18 cellular contexts compared by ENCODE assay signal in genomic region chr2:169806586-169806985, GRCh38.
"Had no signal": no experiment of that assay in that cellular context is flagged by ENCODE, and none has a peak within 500 bp of the region (broad histone marks: within the 10 kb centered on the region; RNA-seq: fewer than 3 reads in every experiment).

No MANE protein-coding gene starts in this region.

- H3K4me3 Mint-ChIP-seq: activated T-cell treated with anti-CD3 and anti-CD28 coated beads, Interleukin-2, amount 50 U/mL, for 72 hours; naive B cell had no signal

- H3K79me2 ChIP-seq: parathyroid adenoma had no signal

- H3K4me1 ChIP-seq: adrenal gland, foreskin keratinocyte, parathyroid adenoma had no signal

- DNase-seq: activated CD4-positive, alpha-beta T cell treated with anti-CD3 and anti-CD28 coated beads, Interleukin-2, amount 50 U/mL, for 48 hours; activated CD4-positive, CD25-positive, alpha-beta regulatory T cell treated with anti-CD3 and anti-CD28 coated beads, Interleukin-2, amount 50 U/mL, for 72 hours; activated gamma-delta T cell treated with Interleukin-2 at 50 U/mL for 16 hours; activated T-cell treated with anti-CD3 and anti-CD28 coated beads, Interleukin-2, amount 50 U/mL, for 72 hours; adrenal gland; effector CD4-positive, alpha-beta T cell; foreskin keratinocyte; glutamatergic neuron; hypothalamus; left ventricle myocardium inferior; naive B cell; stimulated activated CD4-positive, alpha-beta T cell treated with anti-CD3 and anti-CD28 coated beads, Interleukin-4, amount 100 ng/mL, for 24 hours; stomach had no signal

- ATAC-seq: activated T-cell treated with anti-CD3 and anti-CD28 coated beads, Interleukin-2, amount 50 U/mL, for 72 hours; foreskin keratinocyte had no signal

- H3K4me3 ChIP-seq: adrenal gland, coronary artery, esophagus muscularis mucosa, left ventricle myocardium inferior, skin epidermis, stomach, thoracic aorta had no signal

- H3K9me3 Mint-ChIP-seq: activated T-cell treated with anti-CD3 and anti-CD28 coated beads, Interleukin-2, amount 50 U/mL, for 72 hours; naive B cell had no signal

- H3K27ac ChIP-seq: adrenal gland, coronary artery, esophagus muscularis mucosa, foreskin keratinocyte, left ventricle myocardium inferior, parathyroid adenoma, skin epidermis, stomach had no signal

- H2AFZ ChIP-seq: parathyroid adenoma had no signal

- H3K27me3 Mint-ChIP-seq: naive B cell had no signal

- H3K9ac ChIP-seq: parathyroid adenoma had no signal

- H3K9me3 ChIP-seq: adrenal gland, esophagus muscularis mucosa, left ventricle myocardium inferior, stomach, thoracic aorta had no signal

- H3K27me3 ChIP-seq: adrenal gland, esophagus muscularis mucosa, foreskin keratinocyte, stomach had no signal
